8 cellular contexts compared by ENCODE assay signal in the genomic region with DNA sequence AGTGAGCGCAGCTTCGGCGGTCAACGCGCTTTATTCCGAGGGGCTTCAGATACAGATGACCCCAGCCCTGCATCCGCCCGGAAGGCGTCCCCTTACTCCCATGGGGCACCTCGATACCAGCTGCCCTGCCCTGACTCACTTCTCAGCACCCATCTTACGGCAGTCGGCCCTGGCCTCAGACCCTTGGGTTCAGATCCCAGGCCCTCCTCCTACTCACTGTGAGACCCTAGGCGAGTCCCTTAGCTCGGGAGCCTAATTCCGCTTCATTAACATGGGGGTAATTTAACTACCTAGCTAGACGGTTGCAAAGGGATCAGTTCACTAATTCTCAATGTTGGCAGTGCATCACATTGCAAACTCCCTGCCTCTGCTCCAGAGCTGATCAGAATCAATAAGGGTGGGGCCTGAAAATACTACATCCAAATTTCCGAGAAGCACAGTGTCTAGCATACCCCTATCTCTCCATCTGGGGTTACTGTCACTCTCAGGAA. TPM values are rescaled to one million over a fixed set of nuclear protein-coding genes. Genes with fewer than 3 reads are reported as not detected.
A peak's percentile ranks its signal among the peaks of the same experiment; 100 is the strongest.
DNase-seq lines count a peak whose midpoint lies in the region; ATAC-seq and TF ChIP-seq lines count a peak whose summit lies in the region.

No MANE protein-coding gene starts in this region.

- peak overlapping the region; percentile 96 for H3K4me3 ChIP-seq in WERI-Rb-1 (ENCODE audit: low read depth, low read length)
- peak overlapping the region; percentile 70 to 92 (median 84) for H3K4me3 ChIP-seq in gastrocnemius medialis

- H3K27ac Mint-ChIP-seq in glutamatergic neuron (ENCODE audit: unreplicated experiment): peak overlapping the region; percentile 76

- peaks cover 19% of the 10 kb centered on the region for H3K4me1 Mint-ChIP-seq in glutamatergic neuron (ENCODE audit: low read depth, unreplicated experiment)

- peak overlapping the region; percentile 97 for H3K27ac ChIP-seq in WERI-Rb-1
- peak overlapping the region; percentile 82 to 89 (median 85) for H3K27ac ChIP-seq in gastrocnemius medialis

- no peaks in the 10 kb centered on the region for H3K36me3 Mint-ChIP-seq in glutamatergic neuron (ENCODE audit: unreplicated experiment)

- no peak for TF ChIP-seq POLR2A in gastrocnemius medialis (IDR thresholded peaks at IDR 0.05)

- intact Hi-C loops in gastrocnemius medialis (cut with DNase I; ENCODE audit: low total_unique reads): loop anchor here (5.0 kb wide), 3 partner anchors 41 to 171 kb away; partner anchors contain the start of genes ERAL1, NEK8 and TLCD1

- peak overlapping the region; percentile 85 for H3K4me3 Mint-ChIP-seq in glutamatergic neuron (ENCODE audit: unreplicated experiment)

- H3K36me3 ChIP-seq in WERI-Rb-1 (peaks cover 56% of the 10 kb centered on the region), gastrocnemius medialis (no peaks in the 10 kb centered on the region)

- peaks cover 14% of the 10 kb centered on the region for H3K9me3 Mint-ChIP-seq in glutamatergic neuron (ENCODE audit: unreplicated experiment)

- peaks cover 17 to 22% of the 10 kb centered on the region in 2 donors for H3K4me1 ChIP-seq in gastrocnemius medialis

- ATAC-seq in gastrocnemius medialis (peak; percentile 4 to 5), HG03342 (IDR thresholded peaks at IDR 0.05; ENCODE audit: unreplicated experiment) (no peak)

- in situ Hi-C loops in gastrocnemius medialis (cut with MboI; ENCODE audit: low sequenced_read_pairs in 4 of 4): loop anchor here in 1 of 4 donors (10.0 kb wide), 1 partner anchor 133 kb away; no protein-coding TSS in a partner anchor

- TF ChIP-seq CTCF in WERI-Rb-1 (IDR thresholded peaks at IDR 0.05; ENCODE audit: low read depth, low read length) (no peak), glutamatergic neuron (IDR thresholded peaks at IDR 0.05; ENCODE audit: partially characterized antibody, unreplicated experiment) (no peak), gastrocnemius medialis (IDR thresholded peaks at IDR 0.05 in 4 of 5, conservative IDR thresholded peaks at IDR 0.05 in 1 of 5) (no peak)

- H3K27me3 ChIP-seq in WERI-Rb-1 (ENCODE audit: insufficient read depth, low read depth, severe bottlenecking) (no peaks in the 10 kb centered on the region), gastrocnemius medialis (no peaks in the 10 kb centered on the region)

- H3K27me3 Mint-ChIP-seq in glutamatergic neuron (ENCODE audit: unreplicated experiment): peaks cover 9% of the 10 kb centered on the region

- DNase-seq in DMS79 treated with DMSO at 0.1 percent for 48 hours (lab: John Stamatoyannopoulos, UW) (peak; percentile 41), DMS79 (lab: John Stamatoyannopoulos, UW) (no peak), WERI-Rb-1 (no peak), glutamatergic neuron (no peak), gastrocnemius medialis (no peak), NCI-H446 (lab: John Stamatoyannopoulos, UW) (no peak), NCI-H1694 treated with DMSO at 0.1 percent for 48 hours (lab: John Stamatoyannopoulos, UW) (no peak)

- H3K9me3 ChIP-seq in WERI-Rb-1 (ENCODE audit: severe bottlenecking): no peaks in the 10 kb centered on the region
- no peaks in the 10 kb centered on the region for H3K9me3 ChIP-seq in gastrocnemius medialis

RNA-seq across cellular contexts. Expression of gene FLOT2, which starts 0.3 kb away (rescaled TPM):
- 143 TPM for total RNA-seq in glutamatergic neuron (ENCODE audit: unreplicated experiment)
- 10 to 100 TPM; 15.3 to 37.9 (median 28.4) TPM for total RNA-seq in gastrocnemius medialis

RNA-seq across cellular contexts. Expression of gene DHRS13, which starts 5.1 kb away (rescaled TPM):
- total RNA-seq in glutamatergic neuron (ENCODE audit: unreplicated experiment) (17.0 TPM), gastrocnemius medialis (1 to 10 TPM in 3 of 4 donors, under 1 TPM in 1; 0.25 to 3.7 (median 2.4) TPM)

RNA-seq across cellular contexts. Expression of gene ERAL1, which starts 43.0 kb away (rescaled TPM):
- 53.3 TPM for total RNA-seq in glutamatergic neuron (ENCODE audit: unreplicated experiment)
- 10 to 100 TPM; 35.1 to 69.2 (median 64.1) TPM for total RNA-seq in gastrocnemius medialis

RNA-seq across cellular contexts. Expression of gene PHF12, which starts 53.5 kb away (rescaled TPM):
- total RNA-seq in glutamatergic neuron (ENCODE audit: unreplicated experiment) (59.8 TPM), gastrocnemius medialis (10 to 100 TPM; 22.1 to 37.3 (median 24.2) TPM)

RNA-seq across cellular contexts. Expression of gene FAM222B, which starts 55.2 kb away (rescaled TPM):
- total RNA-seq in glutamatergic neuron (ENCODE audit: unreplicated experiment) (44.0 TPM), gastrocnemius medialis (10 to 100 TPM; 36.2 to 82.6 (median 66.8) TPM)
